ENCODE assay signal across 8 cellular contexts in the genomic region with DNA sequence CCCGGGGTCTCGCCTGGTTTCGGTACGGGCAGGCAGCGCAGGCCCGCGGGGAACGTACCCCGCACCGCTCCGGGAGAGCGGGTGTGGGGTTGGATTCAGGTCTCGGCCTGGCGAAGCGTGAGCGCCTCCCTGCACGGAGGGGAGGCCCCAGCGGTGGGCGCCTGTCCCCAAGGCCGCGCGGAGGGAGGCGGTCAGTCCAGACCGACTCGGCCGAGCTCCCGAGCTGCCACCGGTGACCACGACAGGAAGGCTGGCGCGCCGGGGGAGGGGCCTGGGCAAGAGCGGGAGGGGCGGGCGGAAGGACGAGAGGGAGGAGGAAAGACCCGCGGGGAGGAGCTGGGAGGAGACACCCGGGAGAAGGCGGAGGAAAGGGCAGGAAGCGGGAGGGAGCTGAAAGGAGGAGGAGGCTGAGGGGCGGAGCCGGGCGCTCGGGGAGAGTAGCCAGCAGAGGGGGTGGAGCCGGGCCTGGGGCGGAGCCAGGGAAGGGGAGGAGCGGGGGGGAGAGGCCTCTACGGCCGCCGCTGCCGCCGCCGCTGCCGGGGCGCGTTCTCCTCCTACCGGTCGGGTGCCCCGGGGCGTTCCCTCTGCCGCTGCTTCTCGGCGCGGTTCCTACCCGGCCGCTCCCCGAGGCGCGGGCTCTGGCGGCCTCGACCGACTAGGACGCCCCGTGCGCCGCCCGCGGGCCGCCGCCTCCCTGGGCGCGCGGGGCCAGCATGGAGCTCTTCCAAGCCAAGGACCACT. TPM values are rescaled to one million over a fixed set of nuclear protein-coding genes. Genes with fewer than 3 reads are reported as not detected.
DNase-seq lines count a peak whose midpoint lies in the region; ATAC-seq and TF ChIP-seq lines count a peak whose summit lies in the region.

A gene with protein sequence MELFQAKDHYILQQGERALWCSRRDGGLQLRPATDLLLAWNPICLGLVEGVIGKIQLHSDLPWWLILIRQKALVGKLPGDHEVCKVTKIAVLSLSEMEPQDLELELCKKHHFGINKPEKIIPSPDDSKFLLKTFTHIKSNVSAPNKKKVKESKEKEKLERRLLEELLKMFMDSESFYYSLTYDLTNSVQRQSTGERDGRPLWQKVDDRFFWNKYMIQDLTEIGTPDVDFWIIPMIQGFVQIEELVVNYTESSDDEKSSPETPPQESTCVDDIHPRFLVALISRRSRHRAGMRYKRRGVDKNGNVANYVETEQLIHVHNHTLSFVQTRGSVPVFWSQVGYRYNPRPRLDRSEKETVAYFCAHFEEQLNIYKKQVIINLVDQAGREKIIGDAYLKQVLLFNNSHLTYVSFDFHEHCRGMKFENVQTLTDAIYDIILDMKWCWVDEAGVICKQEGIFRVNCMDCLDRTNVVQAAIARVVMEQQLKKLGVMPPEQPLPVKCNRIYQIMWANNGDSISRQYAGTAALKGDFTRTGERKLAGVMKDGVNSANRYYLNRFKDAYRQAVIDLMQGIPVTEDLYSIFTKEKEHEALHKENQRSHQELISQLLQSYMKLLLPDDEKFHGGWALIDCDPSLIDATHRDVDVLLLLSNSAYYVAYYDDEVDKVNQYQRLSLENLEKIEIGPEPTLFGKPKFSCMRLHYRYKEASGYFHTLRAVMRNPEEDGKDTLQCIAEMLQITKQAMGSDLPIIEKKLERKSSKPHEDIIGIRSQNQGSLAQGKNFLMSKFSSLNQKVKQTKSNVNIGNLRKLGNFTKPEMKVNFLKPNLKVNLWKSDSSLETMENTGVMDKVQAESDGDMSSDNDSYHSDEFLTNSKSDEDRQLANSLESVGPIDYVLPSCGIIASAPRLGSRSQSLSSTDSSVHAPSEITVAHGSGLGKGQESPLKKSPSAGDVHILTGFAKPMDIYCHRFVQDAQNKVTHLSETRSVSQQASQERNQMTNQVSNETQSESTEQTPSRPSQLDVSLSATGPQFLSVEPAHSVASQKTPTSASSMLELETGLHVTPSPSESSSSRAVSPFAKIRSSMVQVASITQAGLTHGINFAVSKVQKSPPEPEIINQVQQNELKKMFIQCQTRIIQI (plus strand): TSS at position 501 of the 741 bp plus-strand sequence. CDS start 213 bp downstream, at position 714.

- H3K27me3 Mint-ChIP-seq in activated B cell treated with CpG ODN at 0.5 μM for 24 hours = no peaks in the 10 kb centered on the region

- DNase-seq in AG04450 (ENCODE audit: low read depth, low spot score) = peak; percentile 92
- DNase-seq in NCI-H2227 treated with DMSO at 0.1 percent for 48 hours (lab: John Stamatoyannopoulos, UW) = peak; percentile 93
- peak; percentile 96 for DNase-seq in activated B cell treated with CpG ODN at 0.5 μM for 24 hours
- peak; percentile 49 to 100 (median 99) for DNase-seq in caudate nucleus (lab: John Stamatoyannopoulos, UW)
- peak; percentile 94 for DNase-seq in inferior parietal cortex (ENCODE audit: extremely low spot score)
- DNase-seq in stimulated activated CD4-positive, alpha-beta T cell treated with anti-CD3 and anti-CD28 coated beads, Interleukin-12 subunit alpha, Interleukin-12 subunit beta, amount 100 ng/mL, for 24 hours (ENCODE audit: low read depth in 2 of 2) = peak; percentile 98 to 100

- H3K9me3 ChIP-seq in AG04450 (ENCODE audit: control insufficient read depth, insufficient read depth, low read length) = no peaks in the 10 kb centered on the region

- peaks cover 12% of the 10 kb centered on the region for H3K36me3 Mint-ChIP-seq in activated B cell treated with CpG ODN at 0.5 μM for 24 hours (ENCODE audit: low read depth)

- peak within 1 kb of the TSS; percentile 71 for H3K4me3 ChIP-seq in AG04450 (ENCODE audit: low read depth, low read length)

- H3K27ac Mint-ChIP-seq in activated B cell treated with CpG ODN at 0.5 μM for 24 hours = peak within 1 kb of the TSS; percentile 81

- H3K27ac ChIP-seq in AG04450 (ENCODE audit: low read depth, low read length) (peak within 1 kb of the TSS; percentile 65), caudate nucleus (ENCODE audit: low read depth, low read length) (peak within 1 kb of the TSS; percentile 91)

- H3K27me3 ChIP-seq in AG04450 (ENCODE audit: control insufficient read depth, insufficient read depth, low read length) = no peaks in the 10 kb centered on the region

- POLR2A ChIA-PET in AG04450 (lab: Yijun Ruan, JAX) (interaction anchor here (0.6 to 1.3 kb wide), 15 partner anchors 9 to 1135 kb away, joined by 3 to 7 read pairs (median 4); a partner anchor contains a TSS), activated B cell treated with CpG ODN at 0.5 μM for 24 hours (lab: Charles Lee) (interaction anchor here (0.5 to 6.2 kb wide), 27 partner anchors 9 to 528 kb away, joined by 3 to 236 read pairs (median 5); a partner anchor contains a TSS)

- no peaks in the 10 kb centered on the region for H3K9me3 Mint-ChIP-seq in activated B cell treated with CpG ODN at 0.5 μM for 24 hours

- intact Hi-C loops in activated B cell treated with CpG ODN at 0.5 μM for 24 hours (cut with micrococcal nuclease) = loop anchor here (1.0 kb wide), 9 partner anchors 16 to 167 kb away; a partner anchor contains a TSS

- H3K4me1 Mint-ChIP-seq in activated B cell treated with CpG ODN at 0.5 μM for 24 hours = peaks cover 57% of the 10 kb centered on the region

- peak; percentile 21; the same call in 1 of the 2 replicates for TF ChIP-seq CTCF in AG04450 (IDR thresholded peaks at IDR 0.05; ENCODE audit: low read depth, low read length)
- TF ChIP-seq CTCF in activated B cell treated with CpG ODN at 0.5 μM for 24 hours (IDR thresholded peaks at IDR 0.05) = no peak

- H3K4me3 Mint-ChIP-seq in activated B cell treated with CpG ODN at 0.5 μM for 24 hours = peak within 1 kb of the TSS; percentile 92

- ATAC-seq in GM18907 (IDR thresholded peaks at IDR 0.05; ENCODE audit: unreplicated experiment) (peak; percentile 91), HG03175 (IDR thresholded peaks at IDR 0.05; ENCODE audit: unreplicated experiment) (peak; percentile 86), activated B cell treated with CpG ODN at 0.5 μM for 24 hours (ENCODE audit: low read depth) (peak; percentile 92)

- CTCF ChIA-PET in AG04450 (lab: Charles Lee) (interaction anchor here (0.5 to 4.2 kb wide), 16 partner anchors 9 to 1009 kb away, joined by 3 to 23 read pairs (median 4); no protein-coding TSS in a partner anchor), activated B cell treated with CpG ODN at 0.5 μM for 24 hours (lab: Charles Lee) (interaction anchor here (0.7 to 4.6 kb wide), 14 partner anchors 12 to 146 kb away, joined by 3 to 39 read pairs (median 4); no protein-coding TSS in a partner anchor)

RNA-seq across cellular contexts. Expression of the gene that starts here (rescaled TPM):
- 21.8 and 22.3 TPM in 2 replicates for polyA plus RNA-seq in AG04450 (2011; rRNA removed)
- polyA minus RNA-seq in AG04450 (2011; rRNA and poly(A)+ RNA removed) = 11.4 and 17.8 TPM in 2 replicates
- total RNA-seq in activated B cell treated with CpG ODN at 0.5 μM for 24 hours = 45.9 and 53.5 TPM in 2 replicates

Comparison
In these comparisons a context has a peak if more than half of its experiments do, and no peak if none do; other contexts are left out.
1. Peak in every context shown above with its lines: DNase-seq, ATAC-seq, H3K4me3 ChIP-seq and H3K27ac ChIP-seq.